In the genomic region with DNA sequence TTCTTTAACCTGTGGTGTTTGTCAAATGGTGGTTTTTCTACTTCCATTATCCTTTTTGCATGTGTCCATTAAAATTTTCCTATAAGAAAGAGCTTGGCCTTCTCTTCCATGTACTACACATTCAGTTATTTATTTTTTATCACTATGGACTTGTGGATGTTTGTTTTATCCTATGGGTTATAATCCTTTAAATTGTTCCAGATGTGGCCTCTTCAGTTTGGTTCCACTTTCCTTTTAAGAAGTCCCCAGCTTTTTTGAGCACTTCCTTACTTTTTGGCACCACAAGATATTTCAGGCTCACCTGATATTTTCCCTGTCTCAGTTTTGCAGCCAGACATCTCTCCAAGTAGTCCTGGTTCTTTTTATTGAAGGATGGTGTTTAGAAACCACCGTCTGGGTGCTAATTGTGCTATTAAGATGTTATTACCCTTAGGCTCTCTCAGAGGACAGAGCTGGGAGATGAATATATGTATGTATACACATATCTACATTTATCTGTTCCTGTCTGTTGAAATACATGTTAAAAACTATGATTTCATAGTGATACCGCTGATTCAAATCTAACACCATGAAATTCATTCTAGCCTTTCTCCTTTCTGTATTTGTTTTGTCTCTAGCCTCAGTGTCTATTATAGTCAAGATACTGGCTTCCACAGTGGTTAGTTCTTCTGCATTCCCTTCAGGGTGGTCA, we compare ENCODE assay signal across 9 cellular contexts.
DNase-seq lines count a peak whose midpoint lies in the region; ATAC-seq and TF ChIP-seq lines count a peak whose summit lies in the region.
"Had no signal": no experiment of that assay in that cellular context is flagged by ENCODE, and none has a peak within 500 bp of the region (broad histone marks: within the 10 kb centered on the region; RNA-seq: fewer than 3 reads in every experiment).

No MANE protein-coding gene starts in this region.

- H3K4me3 Mint-ChIP-seq in nephron progenitor cell (no peak overlapping the region), WTC11 (no peak overlapping the region)
- H3K4me3 Mint-ChIP-seq in activated CD4-positive, alpha-beta T cell treated with anti-CD3 and anti-CD28 coated beads, Interleukin-2, amount 10 ng/mL, durations not matched to agents 7 days and 5 days, result no peak overlapping the region

- DNase-seq in nephron progenitor cell (no peak), middle frontal gyrus (ENCODE audit: extremely low spot score, low spot score) (no peak), NCI-H1436 treated with DMSO at 0.1 percent for 48 hours (lab: John Stamatoyannopoulos, UW) (no peak), WTC11 (ENCODE audit: low spot score) (no peak)
- no peak for DNase-seq in activated CD4-positive, alpha-beta T cell treated with anti-CD3 and anti-CD28 coated beads, Interleukin-2, amount 10 ng/mL, durations not matched to agents 7 days and 5 days
- DNase-seq: testis had no signal

- POLR2A ChIA-PET in activated CD4-positive, alpha-beta T cell treated with anti-CD3 and anti-CD28 coated beads, Interleukin-2, amount 10 ng/mL, durations not matched to agents 7 days and 5 days (lab: Charles Lee), result interaction anchor here (0.5 kb wide), 1 partner anchor 22 kb away, joined by 4 read pairs; no protein-coding TSS in a partner anchor
- POLR2A ChIA-PET in WTC11 (lab: Charles Lee), result no interaction called here

- peak overlapping the region; percentile 77 for H3K27ac Mint-ChIP-seq in nephron progenitor cell
- H3K27ac Mint-ChIP-seq in activated CD4-positive, alpha-beta T cell treated with anti-CD3 and anti-CD28 coated beads, Interleukin-2, amount 10 ng/mL, durations not matched to agents 7 days and 5 days, result no peak overlapping the region
- H3K27ac Mint-ChIP-seq in WTC11, result no peak overlapping the region

- H3K4me1 Mint-ChIP-seq in nephron progenitor cell (peaks cover 15% of the 10 kb centered on the region), WTC11 (peaks cover 10% of the 10 kb centered on the region; the same call in 1 of the 2 replicates)
- peaks cover 12% of the 10 kb centered on the region for H3K4me1 Mint-ChIP-seq in activated CD4-positive, alpha-beta T cell treated with anti-CD3 and anti-CD28 coated beads, Interleukin-2, amount 10 ng/mL, durations not matched to agents 7 days and 5 days

- H3K36me3 Mint-ChIP-seq in nephron progenitor cell (ENCODE audit: low read depth) (peaks cover 7% of the 10 kb centered on the region), WTC11 (peaks cover 5% of the 10 kb centered on the region)
- peaks cover 12% of the 10 kb centered on the region for H3K36me3 Mint-ChIP-seq in activated CD4-positive, alpha-beta T cell treated with anti-CD3 and anti-CD28 coated beads, Interleukin-2, amount 10 ng/mL, durations not matched to agents 7 days and 5 days (ENCODE audit: low read depth)

- CTCF ChIA-PET in activated CD4-positive, alpha-beta T cell treated with anti-CD3 and anti-CD28 coated beads, Interleukin-2, amount 10 ng/mL, durations not matched to agents 7 days and 5 days (lab: Charles Lee), result no interaction called here
- CTCF ChIA-PET in WTC11 (lab: Charles Lee), result no interaction called here

- H3K27me3 Mint-ChIP-seq in nephron progenitor cell (ENCODE audit: low read depth, poor library complexity) (no peaks in the 10 kb centered on the region), WTC11 (ENCODE audit: low read depth) (no peaks in the 10 kb centered on the region; the same call in 1 of the 2 replicates)
- H3K27me3 Mint-ChIP-seq in activated CD4-positive, alpha-beta T cell treated with anti-CD3 and anti-CD28 coated beads, Interleukin-2, amount 10 ng/mL, durations not matched to agents 7 days and 5 days, result no peaks in the 10 kb centered on the region

- no peak for TF ChIP-seq CTCF in nephron progenitor cell (IDR thresholded peaks at IDR 0.05)
- TF ChIP-seq CTCF in WTC11 (IDR thresholded peaks at IDR 0.05), result no peak

- H3K9me3 Mint-ChIP-seq in nephron progenitor cell (peaks cover 6% of the 10 kb centered on the region), WTC11 (peaks cover 1% of the 10 kb centered on the region; the same call in 1 of the 2 replicates)
- H3K9me3 Mint-ChIP-seq in activated CD4-positive, alpha-beta T cell treated with anti-CD3 and anti-CD28 coated beads, Interleukin-2, amount 10 ng/mL, durations not matched to agents 7 days and 5 days, result peaks cover 1% of the 10 kb centered on the region

- ATAC-seq in GM18873 (IDR thresholded peaks at IDR 0.05; ENCODE audit: low FRiP score, unreplicated experiment), result peak; percentile 55
- peak; percentile 76 for ATAC-seq in GM21825 (IDR thresholded peaks at IDR 0.05; ENCODE audit: unreplicated experiment)
- ATAC-seq in HG03457 (IDR thresholded peaks at IDR 0.05; ENCODE audit: unreplicated experiment), result peak; percentile 65
- ATAC-seq in WTC11, result no peak

TF ChIP-seq in WTC11, 78 proteins besides CTCF, POLR2A, EP300 and RAD21:
- TF ChIP-seq, protein P1, sequence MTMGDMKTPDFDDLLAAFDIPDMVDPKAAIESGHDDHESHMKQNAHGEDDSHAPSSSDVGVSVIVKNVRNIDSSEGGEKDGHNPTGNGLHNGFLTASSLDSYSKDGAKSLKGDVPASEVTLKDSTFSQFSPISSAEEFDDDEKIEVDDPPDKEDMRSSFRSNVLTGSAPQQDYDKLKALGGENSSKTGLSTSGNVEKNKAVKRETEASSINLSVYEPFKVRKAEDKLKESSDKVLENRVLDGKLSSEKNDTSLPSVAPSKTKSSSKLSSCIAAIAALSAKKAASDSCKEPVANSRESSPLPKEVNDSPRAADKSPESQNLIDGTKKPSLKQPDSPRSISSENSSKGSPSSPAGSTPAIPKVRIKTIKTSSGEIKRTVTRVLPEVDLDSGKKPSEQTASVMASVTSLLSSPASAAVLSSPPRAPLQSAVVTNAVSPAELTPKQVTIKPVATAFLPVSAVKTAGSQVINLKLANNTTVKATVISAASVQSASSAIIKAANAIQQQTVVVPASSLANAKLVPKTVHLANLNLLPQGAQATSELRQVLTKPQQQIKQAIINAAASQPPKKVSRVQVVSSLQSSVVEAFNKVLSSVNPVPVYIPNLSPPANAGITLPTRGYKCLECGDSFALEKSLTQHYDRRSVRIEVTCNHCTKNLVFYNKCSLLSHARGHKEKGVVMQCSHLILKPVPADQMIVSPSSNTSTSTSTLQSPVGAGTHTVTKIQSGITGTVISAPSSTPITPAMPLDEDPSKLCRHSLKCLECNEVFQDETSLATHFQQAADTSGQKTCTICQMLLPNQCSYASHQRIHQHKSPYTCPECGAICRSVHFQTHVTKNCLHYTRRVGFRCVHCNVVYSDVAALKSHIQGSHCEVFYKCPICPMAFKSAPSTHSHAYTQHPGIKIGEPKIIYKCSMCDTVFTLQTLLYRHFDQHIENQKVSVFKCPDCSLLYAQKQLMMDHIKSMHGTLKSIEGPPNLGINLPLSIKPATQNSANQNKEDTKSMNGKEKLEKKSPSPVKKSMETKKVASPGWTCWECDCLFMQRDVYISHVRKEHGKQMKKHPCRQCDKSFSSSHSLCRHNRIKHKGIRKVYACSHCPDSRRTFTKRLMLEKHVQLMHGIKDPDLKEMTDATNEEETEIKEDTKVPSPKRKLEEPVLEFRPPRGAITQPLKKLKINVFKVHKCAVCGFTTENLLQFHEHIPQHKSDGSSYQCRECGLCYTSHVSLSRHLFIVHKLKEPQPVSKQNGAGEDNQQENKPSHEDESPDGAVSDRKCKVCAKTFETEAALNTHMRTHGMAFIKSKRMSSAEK (CRISPR knock-in tag; IDR thresholded peaks at IDR 0.05; ENCODE audit: borderline replicate concordance), result no peak
- TF ChIP-seq, protein P2, sequence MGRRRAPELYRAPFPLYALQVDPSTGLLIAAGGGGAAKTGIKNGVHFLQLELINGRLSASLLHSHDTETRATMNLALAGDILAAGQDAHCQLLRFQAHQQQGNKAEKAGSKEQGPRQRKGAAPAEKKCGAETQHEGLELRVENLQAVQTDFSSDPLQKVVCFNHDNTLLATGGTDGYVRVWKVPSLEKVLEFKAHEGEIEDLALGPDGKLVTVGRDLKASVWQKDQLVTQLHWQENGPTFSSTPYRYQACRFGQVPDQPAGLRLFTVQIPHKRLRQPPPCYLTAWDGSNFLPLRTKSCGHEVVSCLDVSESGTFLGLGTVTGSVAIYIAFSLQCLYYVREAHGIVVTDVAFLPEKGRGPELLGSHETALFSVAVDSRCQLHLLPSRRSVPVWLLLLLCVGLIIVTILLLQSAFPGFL (CRISPR knock-in tag; IDR thresholded peaks at IDR 0.05; ENCODE audit: borderline replicate concordance), result no peak
- TF ChIP-seq JAZF1 (CRISPR knock-in tag; IDR thresholded peaks at IDR 0.05) (no peak), GABPB1 (CRISPR knock-in tag; IDR thresholded peaks at IDR 0.05) (no peak), CREM (CRISPR knock-in tag; IDR thresholded peaks at IDR 0.05) (no peak), NFE2L1 (CRISPR knock-in tag; IDR thresholded peaks at IDR 0.05) (no peak), GTF2I (CRISPR knock-in tag; conservative IDR thresholded peaks at IDR 0.05) (no peak), NR2C2 (CRISPR knock-in tag; IDR thresholded peaks at IDR 0.05) (no peak)
- TF ChIP-seq, protein P3, sequence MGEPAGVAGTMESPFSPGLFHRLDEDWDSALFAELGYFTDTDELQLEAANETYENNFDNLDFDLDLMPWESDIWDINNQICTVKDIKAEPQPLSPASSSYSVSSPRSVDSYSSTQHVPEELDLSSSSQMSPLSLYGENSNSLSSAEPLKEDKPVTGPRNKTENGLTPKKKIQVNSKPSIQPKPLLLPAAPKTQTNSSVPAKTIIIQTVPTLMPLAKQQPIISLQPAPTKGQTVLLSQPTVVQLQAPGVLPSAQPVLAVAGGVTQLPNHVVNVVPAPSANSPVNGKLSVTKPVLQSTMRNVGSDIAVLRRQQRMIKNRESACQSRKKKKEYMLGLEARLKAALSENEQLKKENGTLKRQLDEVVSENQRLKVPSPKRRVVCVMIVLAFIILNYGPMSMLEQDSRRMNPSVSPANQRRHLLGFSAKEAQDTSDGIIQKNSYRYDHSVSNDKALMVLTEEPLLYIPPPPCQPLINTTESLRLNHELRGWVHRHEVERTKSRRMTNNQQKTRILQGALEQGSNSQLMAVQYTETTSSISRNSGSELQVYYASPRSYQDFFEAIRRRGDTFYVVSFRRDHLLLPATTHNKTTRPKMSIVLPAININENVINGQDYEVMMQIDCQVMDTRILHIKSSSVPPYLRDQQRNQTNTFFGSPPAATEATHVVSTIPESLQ (CRISPR knock-in tag; IDR thresholded peaks at IDR 0.05), result no peak
